ENCODE assay signal across 10 cellular contexts in the genomic region with DNA sequence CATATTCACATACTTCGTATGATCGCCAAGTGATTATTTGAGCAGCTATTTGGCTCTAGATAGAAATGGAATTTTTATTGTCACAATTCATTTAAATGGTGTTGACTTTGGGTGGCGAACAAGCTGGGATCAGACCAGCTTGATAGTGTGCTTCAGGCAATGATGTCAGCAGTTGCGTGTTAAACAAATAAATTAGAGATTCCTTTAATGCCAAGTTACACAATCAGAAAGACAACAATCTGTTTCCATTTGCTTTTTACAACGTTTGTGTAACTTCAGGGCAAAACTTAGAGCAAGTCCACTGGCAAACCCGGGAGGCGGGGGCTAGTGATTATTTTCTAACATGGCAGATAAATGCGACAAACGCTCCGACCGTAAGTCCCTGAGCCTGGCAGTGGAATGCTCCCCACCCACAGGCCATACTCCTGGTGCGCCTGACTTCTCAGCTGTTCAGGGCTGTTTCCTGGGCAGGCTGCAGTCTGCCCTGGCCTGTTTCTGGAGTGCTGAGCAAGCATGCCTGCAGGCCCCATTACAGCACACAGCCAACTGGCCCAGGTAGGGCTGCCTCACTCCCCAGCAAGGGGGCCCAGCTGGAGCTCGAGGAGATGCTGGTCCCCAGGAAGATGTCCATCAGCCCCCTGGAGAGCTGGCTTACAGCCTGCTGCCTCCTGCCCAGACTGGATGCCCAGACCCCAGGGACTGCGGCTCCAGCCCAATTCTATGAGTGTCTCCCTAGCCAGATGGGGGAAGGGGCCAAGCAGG.
DNase-seq lines count a peak whose midpoint lies in the region; ATAC-seq and TF ChIP-seq lines count a peak whose summit lies in the region.
"Had no signal": no experiment of that assay in that cellular context is flagged by ENCODE, and none has a peak within 500 bp of the region (broad histone marks: within the 10 kb centered on the region; RNA-seq: fewer than 3 reads in every experiment).

No MANE protein-coding gene starts in this region.

- no peak overlapping the region for H3K4me3 ChIP-seq in fibroblast of the aortic adventitia (ENCODE audit: low read depth, low read length)

- ATAC-seq in sciatic nerve (peak; percentile 88), omental fat pad (ENCODE audit: low FRiP score) (no peak), HG02840 (IDR thresholded peaks at IDR 0.05; ENCODE audit: low FRiP score, unreplicated experiment) (no peak)

- TF ChIP-seq CTCF in fibroblast of the aortic adventitia (IDR thresholded peaks at IDR 0.05; ENCODE audit: insufficient read depth, low read length) = no peak
- no peak for TF ChIP-seq CTCF in omental fat pad (IDR thresholded peaks at IDR 0.05)

- intact Hi-C loops in sciatic nerve (cut with DNase I) = no loop called here

- peak; percentile 93 for DNase-seq in H4 (ENCODE audit: low spot score)
- peak; percentile 53 to 68 for DNase-seq in SHP77 (lab: John Stamatoyannopoulos, UW)
- DNase-seq in fibroblast of the aortic adventitia (ENCODE audit: low read depth) = peak; percentile 98
- peak; percentile 64 for DNase-seq in sciatic nerve (ENCODE audit: low spot score)
- no peak for DNase-seq in omental fat pad (ENCODE audit: low spot score)
- DNase-seq in AG08396 (ENCODE audit: low spot score) = no peak
- DNase-seq in DMS53 (lab: John Stamatoyannopoulos, UW) = no peak
- DNase-seq: GOT3, T-helper 2 cell had no signal

Comparison
In these comparisons a context has a peak if more than half of its experiments do, and no peak if none do; other contexts are left out.
1. DNase-seq: peak in H4 (single experiment), SHP77 (2 of 2), fibroblast of the aortic adventitia (single experiment) and sciatic nerve (single experiment); none in omental fat pad (single experiment), AG08396 (single experiment) and DMS53 (single experiment).